ENCODE assay signal across 1 cellular context in the genomic region with DNA sequence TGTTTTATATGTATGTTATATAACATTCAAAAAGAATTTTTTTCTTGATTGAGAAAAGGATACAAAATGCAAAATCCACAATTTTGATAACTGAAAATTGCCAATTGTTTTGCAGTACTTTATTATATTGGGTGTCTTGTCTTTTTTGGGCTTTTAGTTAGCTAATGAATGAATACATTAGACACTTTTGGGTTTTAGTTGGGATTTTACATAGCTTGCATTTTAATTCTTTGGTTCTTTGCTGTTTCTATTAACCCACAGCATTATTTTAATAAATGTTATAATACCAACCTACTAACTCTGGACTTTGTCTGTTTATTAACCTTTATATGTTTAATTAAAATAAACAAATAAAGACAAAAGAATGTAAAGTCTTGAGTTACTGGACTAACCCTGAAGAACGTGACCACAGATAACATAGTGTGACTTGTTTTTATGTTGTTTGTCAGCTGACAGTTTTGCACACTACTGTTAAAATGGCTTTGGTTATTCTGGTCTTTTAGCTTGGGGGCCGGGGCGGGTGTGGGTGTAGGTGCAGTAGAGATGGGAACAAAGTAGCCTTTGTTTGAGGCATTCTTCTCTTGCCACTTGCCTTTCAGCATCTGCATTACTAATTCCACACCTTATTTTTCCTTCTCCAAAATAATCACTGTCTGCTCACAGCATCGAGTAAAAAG.
TF ChIP-seq lines count a peak whose summit lies in the region.

No MANE protein-coding gene starts in this region.

TF ChIP-seq in GM23338, 12 proteins besides CTCF, POLR2A, EP300 and RAD21 (continued from another document):
- TF ChIP-seq, protein P1, sequence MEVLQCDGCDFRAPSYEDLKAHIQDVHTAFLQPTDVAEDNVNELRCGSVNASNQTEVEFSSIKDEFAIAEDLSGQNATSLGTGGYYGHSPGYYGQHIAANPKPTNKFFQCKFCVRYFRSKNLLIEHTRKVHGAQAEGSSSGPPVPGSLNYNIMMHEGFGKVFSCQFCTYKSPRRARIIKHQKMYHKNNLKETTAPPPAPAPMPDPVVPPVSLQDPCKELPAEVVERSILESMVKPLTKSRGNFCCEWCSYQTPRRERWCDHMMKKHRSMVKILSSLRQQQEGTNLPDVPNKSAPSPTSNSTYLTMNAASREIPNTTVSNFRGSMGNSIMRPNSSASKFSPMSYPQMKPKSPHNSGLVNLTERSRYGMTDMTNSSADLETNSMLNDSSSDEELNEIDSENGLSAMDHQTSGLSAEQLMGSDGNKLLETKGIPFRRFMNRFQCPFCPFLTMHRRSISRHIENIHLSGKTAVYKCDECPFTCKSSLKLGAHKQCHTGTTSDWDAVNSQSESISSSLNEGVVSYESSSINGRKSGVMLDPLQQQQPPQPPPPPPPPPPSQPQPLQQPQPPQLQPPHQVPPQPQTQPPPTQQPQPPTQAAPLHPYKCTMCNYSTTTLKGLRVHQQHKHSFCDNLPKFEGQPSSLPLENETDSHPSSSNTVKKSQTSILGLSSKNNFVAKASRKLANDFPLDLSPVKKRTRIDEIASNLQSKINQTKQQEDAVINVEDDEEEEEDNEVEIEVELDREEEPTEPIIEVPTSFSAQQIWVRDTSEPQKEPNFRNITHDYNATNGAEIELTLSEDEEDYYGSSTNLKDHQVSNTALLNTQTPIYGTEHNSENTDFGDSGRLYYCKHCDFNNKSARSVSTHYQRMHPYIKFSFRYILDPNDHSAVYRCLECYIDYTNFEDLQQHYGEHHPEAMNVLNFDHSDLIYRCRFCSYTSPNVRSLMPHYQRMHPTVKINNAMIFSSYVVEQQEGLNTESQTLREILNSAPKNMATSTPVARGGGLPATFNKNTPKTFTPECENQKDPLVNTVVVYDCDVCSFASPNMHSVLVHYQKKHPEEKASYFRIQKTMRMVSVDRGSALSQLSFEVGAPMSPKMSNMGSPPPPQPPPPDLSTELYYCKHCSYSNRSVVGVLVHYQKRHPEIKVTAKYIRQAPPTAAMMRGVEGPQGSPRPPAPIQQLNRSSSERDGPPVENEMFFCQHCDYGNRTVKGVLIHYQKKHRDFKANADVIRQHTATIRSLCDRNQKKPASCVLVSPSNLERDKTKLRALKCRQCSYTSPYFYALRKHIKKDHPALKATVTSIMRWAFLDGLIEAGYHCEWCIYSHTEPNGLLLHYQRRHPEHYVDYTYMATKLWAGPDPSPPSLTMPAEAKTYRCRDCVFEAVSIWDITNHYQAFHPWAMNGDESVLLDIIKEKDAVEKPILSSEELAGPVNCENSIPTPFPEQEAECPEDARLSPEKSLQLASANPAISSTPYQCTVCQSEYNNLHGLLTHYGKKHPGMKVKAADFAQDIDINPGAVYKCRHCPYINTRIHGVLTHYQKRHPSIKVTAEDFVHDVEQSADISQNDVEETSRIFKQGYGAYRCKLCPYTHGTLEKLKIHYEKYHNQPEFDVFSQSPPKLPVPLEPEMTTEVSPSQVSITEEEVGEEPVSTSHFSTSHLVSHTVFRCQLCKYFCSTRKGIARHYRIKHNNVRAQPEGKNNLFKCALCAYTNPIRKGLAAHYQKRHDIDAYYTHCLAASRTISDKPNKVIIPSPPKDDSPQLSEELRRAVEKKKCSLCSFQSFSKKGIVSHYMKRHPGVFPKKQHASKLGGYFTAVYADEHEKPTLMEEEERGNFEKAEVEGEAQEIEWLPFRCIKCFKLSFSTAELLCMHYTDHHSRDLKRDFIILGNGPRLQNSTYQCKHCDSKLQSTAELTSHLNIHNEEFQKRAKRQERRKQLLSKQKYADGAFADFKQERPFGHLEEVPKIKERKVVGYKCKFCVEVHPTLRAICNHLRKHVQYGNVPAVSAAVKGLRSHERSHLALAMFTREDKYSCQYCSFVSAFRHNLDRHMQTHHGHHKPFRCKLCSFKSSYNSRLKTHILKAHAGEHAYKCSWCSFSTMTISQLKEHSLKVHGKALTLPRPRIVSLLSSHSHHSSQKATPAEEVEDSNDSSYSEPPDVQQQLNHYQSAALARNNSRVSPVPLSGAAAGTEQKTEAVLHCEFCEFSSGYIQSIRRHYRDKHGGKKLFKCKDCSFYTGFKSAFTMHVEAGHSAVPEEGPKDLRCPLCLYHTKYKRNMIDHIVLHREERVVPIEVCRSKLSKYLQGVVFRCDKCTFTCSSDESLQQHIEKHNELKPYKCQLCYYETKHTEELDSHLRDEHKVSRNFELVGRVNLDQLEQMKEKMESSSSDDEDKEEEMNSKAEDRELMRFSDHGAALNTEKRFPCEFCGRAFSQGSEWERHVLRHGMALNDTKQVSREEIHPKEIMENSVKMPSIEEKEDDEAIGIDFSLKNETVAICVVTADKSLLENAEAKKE (CRISPR knock-in tag; IDR thresholded peaks at IDR 0.05), result no peak
- TF ChIP-seq CREB1 (CRISPR knock-in tag; IDR thresholded peaks at IDR 0.05; ENCODE audit: low read depth), result no peak
- no peak for TF ChIP-seq EZH2phosphoT487 (IDR thresholded peaks at IDR 0.05; ENCODE audit: unreplicated experiment)
- no peak for TF ChIP-seq NANOG (IDR thresholded peaks at IDR 0.05; ENCODE audit: borderline replicate concordance)
- TF ChIP-seq STAT1 (IDR thresholded peaks at IDR 0.05; ENCODE audit: unreplicated experiment), result no peak
- TF ChIP-seq, protein P2, sequence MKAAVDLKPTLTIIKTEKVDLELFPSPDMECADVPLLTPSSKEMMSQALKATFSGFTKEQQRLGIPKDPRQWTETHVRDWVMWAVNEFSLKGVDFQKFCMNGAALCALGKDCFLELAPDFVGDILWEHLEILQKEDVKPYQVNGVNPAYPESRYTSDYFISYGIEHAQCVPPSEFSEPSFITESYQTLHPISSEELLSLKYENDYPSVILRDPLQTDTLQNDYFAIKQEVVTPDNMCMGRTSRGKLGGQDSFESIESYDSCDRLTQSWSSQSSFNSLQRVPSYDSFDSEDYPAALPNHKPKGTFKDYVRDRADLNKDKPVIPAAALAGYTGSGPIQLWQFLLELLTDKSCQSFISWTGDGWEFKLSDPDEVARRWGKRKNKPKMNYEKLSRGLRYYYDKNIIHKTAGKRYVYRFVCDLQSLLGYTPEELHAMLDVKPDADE (IDR thresholded peaks at IDR 0.05), result no peak
